Comparison of ENCODE assay signal across 8 cellular contexts in genomic region chr9:105245720-105246161, GRCh38. TPM values are rescaled to one million over a fixed set of nuclear protein-coding genes. Genes with fewer than 3 reads are reported as not detected.
DNase-seq lines count a peak whose midpoint lies in the region; ATAC-seq lines count a peak whose summit lies in the region.

No MANE protein-coding gene starts in this region.

- H3K27ac Mint-ChIP-seq in activated CD4-positive, alpha-beta memory T cell treated with anti-CD3 and anti-CD28 coated beads for 36 hours = peak overlapping the region; percentile 60
- peak overlapping the region; percentile 94 for H3K27ac Mint-ChIP-seq in stimulated activated effector memory CD8-positive, alpha-beta T cell treated with anti-CD3 and anti-CD28 coated beads, Interleukin-12 subunit alpha, Interleukin-12 subunit beta, amount 100 ng/mL, for 72 hours

- peak overlapping the region; percentile 75 for H3K4me3 ChIP-seq in iPS-11a (ENCODE audit: low read depth, low read length)

- peaks cover 2% of the 10 kb centered on the region for H3K27me3 Mint-ChIP-seq in activated CD4-positive, alpha-beta memory T cell treated with anti-CD3 and anti-CD28 coated beads for 36 hours

- POLR2A ChIA-PET in activated CD4-positive, alpha-beta memory T cell treated with anti-CD3 and anti-CD28 coated beads for 36 hours (lab: Charles Lee) = interaction anchor here (1.5 to 2.2 kb wide), 3 partner anchors 112 to 497 kb away, joined by 4 to 12 read pairs (median 7); partner anchors contain the start of gene NIPSNAP3A

- peak; percentile 21 for DNase-seq in NCI-H2029 treated with DMSO at 0.1 percent for 48 hours (lab: John Stamatoyannopoulos, UW)
- no peak for DNase-seq in NCI-H2029 (lab: John Stamatoyannopoulos, UW)
- no peak for DNase-seq in activated CD4-positive, alpha-beta memory T cell treated with anti-CD3 and anti-CD28 coated beads for 36 hours
- no peak for DNase-seq in stimulated activated effector memory CD8-positive, alpha-beta T cell treated with anti-CD3 and anti-CD28 coated beads, Interleukin-12 subunit alpha, Interleukin-12 subunit beta, amount 100 ng/mL, for 72 hours (ENCODE audit: low spot score in 2 of 2)
- DNase-seq in GM19238 (ENCODE audit: insufficient read length, low spot score) = no peak
- no peak for DNase-seq in AG08396 (ENCODE audit: low spot score)

- CTCF ChIA-PET in activated CD4-positive, alpha-beta memory T cell treated with anti-CD3 and anti-CD28 coated beads for 36 hours (lab: Charles Lee) = no interaction called here

- intact Hi-C loops in activated CD4-positive, alpha-beta memory T cell treated with anti-CD3 and anti-CD28 coated beads for 36 hours (cut with micrococcal nuclease) = loop anchor here (2.0 to 10.0 kb wide), 6 partner anchors 15 to 449 kb away; partner anchors contain the start of genes FKTN and TMEM38B

- ATAC-seq in stimulated activated effector memory CD8-positive, alpha-beta T cell treated with anti-CD3 and anti-CD28 coated beads, Interleukin-12 subunit alpha, Interleukin-12 subunit beta, amount 100 ng/mL, for 72 hours = no peak
- no peak for ATAC-seq in HG02623 (IDR thresholded peaks at IDR 0.05; ENCODE audit: unreplicated experiment)

- peaks cover 16% of the 10 kb centered on the region for H3K4me1 Mint-ChIP-seq in activated CD4-positive, alpha-beta memory T cell treated with anti-CD3 and anti-CD28 coated beads for 36 hours (ENCODE audit: low read depth)
- H3K4me1 Mint-ChIP-seq in stimulated activated effector memory CD8-positive, alpha-beta T cell treated with anti-CD3 and anti-CD28 coated beads, Interleukin-12 subunit alpha, Interleukin-12 subunit beta, amount 100 ng/mL, for 72 hours = peaks cover 12% of the 10 kb centered on the region

- no peaks in the 10 kb centered on the region for H3K36me3 Mint-ChIP-seq in activated CD4-positive, alpha-beta memory T cell treated with anti-CD3 and anti-CD28 coated beads for 36 hours
- no peaks in the 10 kb centered on the region for H3K36me3 Mint-ChIP-seq in stimulated activated effector memory CD8-positive, alpha-beta T cell treated with anti-CD3 and anti-CD28 coated beads, Interleukin-12 subunit alpha, Interleukin-12 subunit beta, amount 100 ng/mL, for 72 hours

- H3K4me3 Mint-ChIP-seq in activated CD4-positive, alpha-beta memory T cell treated with anti-CD3 and anti-CD28 coated beads for 36 hours = peak overlapping the region; percentile 82
- H3K4me3 Mint-ChIP-seq in stimulated activated effector memory CD8-positive, alpha-beta T cell treated with anti-CD3 and anti-CD28 coated beads, Interleukin-12 subunit alpha, Interleukin-12 subunit beta, amount 100 ng/mL, for 72 hours = peak overlapping the region; percentile 92

- no peaks in the 10 kb centered on the region for H3K9me3 Mint-ChIP-seq in activated CD4-positive, alpha-beta memory T cell treated with anti-CD3 and anti-CD28 coated beads for 36 hours
- H3K9me3 Mint-ChIP-seq in stimulated activated effector memory CD8-positive, alpha-beta T cell treated with anti-CD3 and anti-CD28 coated beads, Interleukin-12 subunit alpha, Interleukin-12 subunit beta, amount 100 ng/mL, for 72 hours = no peaks in the 10 kb centered on the region

RNA-seq across cellular contexts. Expression of gene SLC44A1, which starts 1.3 kb away (rescaled TPM):
- 10 to 100 TPM; 11.8 to 12.2 TPM for total RNA-seq in activated CD4-positive, alpha-beta memory T cell treated with anti-CD3 and anti-CD28 coated beads for 36 hours
